ENCODE assay signal across 1 cellular context in genomic region chr12:125070117-125070516, GRCh38.
TF ChIP-seq lines count a peak whose summit lies in the region.

No MANE protein-coding gene starts in this region.

TF ChIP-seq in HepG2, 621 proteins besides CTCF, POLR2A, EP300 and RAD21 (continued from another document):
- TF ChIP-seq ZBED4 (CRISPR knock-in tag; IDR thresholded peaks at IDR 0.05; ENCODE audit: borderline replicate concordance) (no peak), STAG1 (CRISPR knock-in tag; IDR thresholded peaks at IDR 0.05) (peak; percentile 44)
- TF ChIP-seq, protein P1, sequence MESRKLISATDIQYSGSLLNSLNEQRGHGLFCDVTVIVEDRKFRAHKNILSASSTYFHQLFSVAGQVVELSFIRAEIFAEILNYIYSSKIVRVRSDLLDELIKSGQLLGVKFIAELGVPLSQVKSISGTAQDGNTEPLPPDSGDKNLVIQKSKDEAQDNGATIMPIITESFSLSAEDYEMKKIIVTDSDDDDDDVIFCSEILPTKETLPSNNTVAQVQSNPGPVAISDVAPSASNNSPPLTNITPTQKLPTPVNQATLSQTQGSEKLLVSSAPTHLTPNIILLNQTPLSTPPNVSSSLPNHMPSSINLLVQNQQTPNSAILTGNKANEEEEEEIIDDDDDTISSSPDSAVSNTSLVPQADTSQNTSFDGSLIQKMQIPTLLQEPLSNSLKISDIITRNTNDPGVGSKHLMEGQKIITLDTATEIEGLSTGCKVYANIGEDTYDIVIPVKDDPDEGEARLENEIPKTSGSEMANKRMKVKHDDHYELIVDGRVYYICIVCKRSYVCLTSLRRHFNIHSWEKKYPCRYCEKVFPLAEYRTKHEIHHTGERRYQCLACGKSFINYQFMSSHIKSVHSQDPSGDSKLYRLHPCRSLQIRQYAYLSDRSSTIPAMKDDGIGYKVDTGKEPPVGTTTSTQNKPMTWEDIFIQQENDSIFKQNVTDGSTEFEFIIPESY (CRISPR knock-in tag; IDR thresholded peaks at IDR 0.05), result peak; percentile 94
